20 cellular contexts compared by ENCODE assay signal in genomic region chr3:84082726-84083125, GRCh38.
DNase-seq lines count a peak whose midpoint lies in the region; ATAC-seq, FAIRE-seq and TF ChIP-seq lines count a peak whose summit lies in the region.
"Had no signal": no experiment of that assay in that cellular context is flagged by ENCODE, and none has a peak within 500 bp of the region (broad histone marks: within the 10 kb centered on the region; RNA-seq: fewer than 3 reads in every experiment).

No MANE protein-coding gene starts in this region.

- peak; percentile 97 for ATAC-seq in foreskin keratinocyte
- ATAC-seq in GM19328 (IDR thresholded peaks at IDR 0.05; ENCODE audit: unreplicated experiment): no peak
- ATAC-seq: GM12878, HCT116 had no signal

- H3K27ac ChIP-seq in RWPE1 (no peak overlapping the region), foreskin keratinocyte (no peak overlapping the region)
- H3K27ac ChIP-seq: GM23248 had no signal

- H3K27me3 ChIP-seq in bronchial epithelial cell (ENCODE audit: control insufficient read depth, insufficient read depth, low read length): no peaks in the 10 kb centered on the region
- H3K27me3 ChIP-seq in foreskin keratinocyte: no peaks in the 10 kb centered on the region

- H3K4me1 ChIP-seq in foreskin keratinocyte: no peaks in the 10 kb centered on the region

- no peaks in the 10 kb centered on the region for H3K36me3 ChIP-seq in bronchial epithelial cell (ENCODE audit: control insufficient read depth, insufficient read depth, low read length)

- CTCF ChIA-PET in RWPE1 (lab: Yijun Ruan, JAX): no interaction called here

- POLR2A ChIA-PET in RWPE1 (lab: Yijun Ruan, JAX; ENCODE audit: low non-redundant PET): no interaction called here

- no peak for FAIRE-seq in bronchial epithelial cell (lab: Jason Lieb, UNC)
- FAIRE-seq: GM12878, H1 had no signal

- DNase-seq in HT1080 (ENCODE audit: low read depth) (peak; percentile 46), RWPE1 (ENCODE audit: low spot score) (peak; percentile 26), bronchial epithelial cell (ENCODE audit: low read depth) (peak; percentile 59), foreskin keratinocyte (peak; percentile 21 to 57), DMS53 treated with DMSO at 0.1 percent for 48 hours (lab: John Stamatoyannopoulos, UW; ENCODE audit: unreplicated experiment) (no peak), H4 (ENCODE audit: low spot score) (no peak)
- DNase-seq: C1 segment of cervical spinal cord; Calu3; CD4-positive, alpha-beta memory T cell; COR-L47; DMS153; DMS79; EL; GDM1; GM23248; H9 had no signal

- no peak for TF ChIP-seq CTCF in RWPE1 (conservative IDR thresholded peaks at IDR 0.05; ENCODE audit: low read depth)
- TF ChIP-seq CTCF in bronchial epithelial cell (IDR thresholded peaks at IDR 0.05; ENCODE audit: insufficient read depth, low read length, severe bottlenecking): no peak
- TF ChIP-seq CTCF in foreskin keratinocyte (conservative IDR thresholded peaks at IDR 0.05): no peak

- no peak overlapping the region for H3K4me3 ChIP-seq in bronchial epithelial cell (ENCODE audit: low read depth, low read length)
- H3K4me3 ChIP-seq: GM12878, GM23248 had no signal

Comparison
In these comparisons a context has a peak if more than half of its experiments do, and no peak if none do; other contexts are left out.
1. DNase-seq: peak in HT1080 (single experiment), RWPE1 (single experiment), bronchial epithelial cell (single experiment) and foreskin keratinocyte (2 of 2); none in DMS53 treated with DMSO at 0.1 percent for 48 hours (single experiment) and H4 (single experiment).